18 cellular contexts compared by ENCODE assay signal in genomic region chr20:50592282-50593004, GRCh38.
DNase-seq lines count a peak whose midpoint lies in the region; ATAC-seq and TF ChIP-seq lines count a peak whose summit lies in the region.
"Had no signal": no experiment of that assay in that cellular context is flagged by ENCODE, and none has a peak within 500 bp of the region (broad histone marks: within the 10 kb centered on the region; RNA-seq: fewer than 3 reads in every experiment).

No MANE protein-coding gene starts in this region.

- H3K36me3 ChIP-seq in heart left ventricle (peaks cover 0 to 32% (median 17%) of the 10 kb centered on the region in 9 donors), ovary (no peaks in the 10 kb centered on the region), breast epithelium (no peaks in the 10 kb centered on the region)

- CTCF ChIA-PET in CD4-positive, alpha-beta T cell (lab: Charles Lee), result interaction anchor here (1.4 kb wide), 1 partner anchor 8 kb away, joined by 4 read pairs; no protein-coding TSS in a partner anchor

- H3K4me1 ChIP-seq in heart left ventricle (peaks cover 0 to 47% (median 18%) of the 10 kb centered on the region in 12 donors), ovary (ENCODE audit: insufficient read depth) (peaks cover 6% of the 10 kb centered on the region), breast epithelium (peaks cover 10 to 15% of the 10 kb centered on the region in 2 donors)

- ATAC-seq in CD4-positive, alpha-beta T cell (ENCODE audit: poor library complexity), result no peak
- ATAC-seq in heart left ventricle (peak; percentile 63 to 84 (median 78)), GM18861 (IDR thresholded peaks at IDR 0.05; ENCODE audit: unreplicated experiment) (no peak)
- ATAC-seq: stimulated activated naive CD8-positive, alpha-beta T cell treated with anti-CD3 and anti-CD28 coated beads, Interleukin-15, amount 100 ng/mL, for 72 hours had no signal

- H3K27ac Mint-ChIP-seq in CD4-positive, alpha-beta T cell, result peak overlapping the region; percentile 44
- H3K27ac Mint-ChIP-seq: activated CD4-positive, alpha-beta memory T cell treated with anti-CD3 and anti-CD28 coated beads, Interleukin-2, amount 10 ng/mL, durations not matched to agents 7 days and 5 days; activated T-helper 2 cell treated with anti-CD3 and anti-CD28 coated beads, Interferon-gamma antibody, Interleukin-2, Interleukin-4, amounts not matched to agents 10 μg/mL and 5 μg/mL and 100 μg/mL, durations not matched to agents 14 hours and 24 hours and 36 hours; HFFc6 had no signal

- H3K27me3 ChIP-seq in CD4-positive, alpha-beta T cell (ENCODE audit: control insufficient read depth, insufficient read depth, low read length), result no peaks in the 10 kb centered on the region
- H3K27me3 ChIP-seq in heart left ventricle (peaks cover 0 to 6% (median 0%) of the 10 kb centered on the region in 9 donors), ovary (no peaks in the 10 kb centered on the region), breast epithelium (no peaks in the 10 kb centered on the region)

- peaks cover 14% of the 10 kb centered on the region for H3K4me1 Mint-ChIP-seq in CD4-positive, alpha-beta T cell (ENCODE audit: low read depth)
- H3K4me1 Mint-ChIP-seq: activated CD4-positive, alpha-beta memory T cell treated with anti-CD3 and anti-CD28 coated beads, Interleukin-2, amount 10 ng/mL, durations not matched to agents 7 days and 5 days had no signal

- intact Hi-C loops in CD4-positive, alpha-beta T cell (cut with DNase I, micrococcal nuclease), result no loop called here
- intact Hi-C loops in heart left ventricle (cut with DNase I) (no loop called here), ovary (cut with DNase I) (no loop called here), breast epithelium (cut with DNase I; ENCODE audit: low total_unique reads) (no loop called here)

- POLR2A ChIA-PET in CD4-positive, alpha-beta T cell (lab: Charles Lee), result interaction anchor here (0.5 to 1.0 kb wide), 2 partner anchors 30 to 82 kb away, joined by 3 read pairs; partner anchors contain the start of gene PTPN1

- H3K4me3 ChIP-seq in heart left ventricle (no peak overlapping the region), ovary (no peak overlapping the region), breast epithelium (peak overlapping the region in 1 of 3 donors; percentile 10)
- H3K4me3 ChIP-seq: smooth muscle cell had no signal

- no peak for TF ChIP-seq EP300 in ovary (IDR thresholded peaks at IDR 0.05)

- no peak for DNase-seq in CD4-positive, alpha-beta T cell
- peak; percentile 9 for DNase-seq in OCI-M1 (lab: John Stamatoyannopoulos, UW)
- DNase-seq in heart left ventricle, result peak; percentile 66 to 86 (median 82)
- DNase-seq in ovary, result peak; percentile 45 to 82 (median 67)
- DNase-seq in breast epithelium (ENCODE audit: low spot score in 2 of 2), result no peak
- no peak for DNase-seq in MV-4-11 (lab: John Stamatoyannopoulos, UW)
- DNase-seq in NCI-H187 treated with DMSO at 0.1 percent for 48 hours (lab: John Stamatoyannopoulos, UW), result no peak
- DNase-seq: activated CD4-positive, alpha-beta memory T cell treated with anti-CD3 and anti-CD28 coated beads, Interleukin-2, amount 10 ng/mL, durations not matched to agents 7 days and 5 days; aorta; HFFc6; NCI-H2081 treated with DMSO at 0.1 percent for 48 hours; SIG-M5; stimulated activated naive CD8-positive, alpha-beta T cell treated with anti-CD3 and anti-CD28 coated beads, Interleukin-15, amount 100 ng/mL, for 72 hours; T1000 had no signal

- TF ChIP-seq POLR2A in heart left ventricle (IDR thresholded peaks at IDR 0.05), result no peak
- TF ChIP-seq POLR2A in ovary (IDR thresholded peaks at IDR 0.05), result no peak
- no peak for TF ChIP-seq POLR2A in breast epithelium (IDR thresholded peaks at IDR 0.05)

- H3K27me3 Mint-ChIP-seq in CD4-positive, alpha-beta T cell, result no peaks in the 10 kb centered on the region
- H3K27me3 Mint-ChIP-seq: activated CD4-positive, alpha-beta memory T cell treated with anti-CD3 and anti-CD28 coated beads, Interleukin-2, amount 10 ng/mL, durations not matched to agents 7 days and 5 days; memory B cell; stimulated activated naive CD8-positive, alpha-beta T cell treated with anti-CD3 and anti-CD28 coated beads, Interleukin-15, amount 100 ng/mL, for 72 hours had no signal

- no peak overlapping the region for H3K4me3 Mint-ChIP-seq in CD4-positive, alpha-beta T cell
- H3K4me3 Mint-ChIP-seq: activated CD4-positive, alpha-beta memory T cell treated with anti-CD3 and anti-CD28 coated beads, Interleukin-2, amount 10 ng/mL, durations not matched to agents 7 days and 5 days; HFFc6; memory B cell; stimulated activated naive CD8-positive, alpha-beta T cell treated with anti-CD3 and anti-CD28 coated beads, Interleukin-15, amount 100 ng/mL, for 72 hours had no signal

- no peaks in the 10 kb centered on the region for H3K9me3 ChIP-seq in CD4-positive, alpha-beta T cell (ENCODE audit: control insufficient read depth, low read length)
- no peaks in the 10 kb centered on the region for H3K9me3 ChIP-seq in heart left ventricle
- H3K9me3 ChIP-seq in ovary, result no peaks in the 10 kb centered on the region
- no peaks in the 10 kb centered on the region for H3K9me3 ChIP-seq in breast epithelium

- 28 to 51% (median 42%) methylated on average over 18 to 19 of the region's 19 CpGs for WGBS in heart left ventricle, 4 donors
- WGBS in ovary, 3 donors, result 20 to 25% (median 22%) methylated on average over 19 of the region's 19 CpGs

- no peaks in the 10 kb centered on the region for H3K9me3 Mint-ChIP-seq in CD4-positive, alpha-beta T cell
- H3K9me3 Mint-ChIP-seq: activated CD4-positive, alpha-beta memory T cell treated with anti-CD3 and anti-CD28 coated beads, Interleukin-2, amount 10 ng/mL, durations not matched to agents 7 days and 5 days; activated T-helper 2 cell treated with anti-CD3 and anti-CD28 coated beads, Interferon-gamma antibody, Interleukin-2, Interleukin-4, amounts not matched to agents 10 μg/mL and 5 μg/mL and 100 μg/mL, durations not matched to agents 14 hours and 24 hours and 36 hours; HFFc6; memory B cell; stimulated activated naive CD8-positive, alpha-beta T cell treated with anti-CD3 and anti-CD28 coated beads, Interleukin-15, amount 100 ng/mL, for 72 hours had no signal

- peaks cover 8% of the 10 kb centered on the region for H3K36me3 Mint-ChIP-seq in CD4-positive, alpha-beta T cell (ENCODE audit: low read depth)

- no peak overlapping the region for H3K27ac ChIP-seq in CD4-positive, alpha-beta T cell (ENCODE audit: low read depth, low read length)
- peak overlapping the region in 4 of 12 donors; percentile 4 to 45 (median 24) for H3K27ac ChIP-seq in heart left ventricle
- H3K27ac ChIP-seq in ovary, result no peak overlapping the region
- peak overlapping the region in 1 of 2 donors; percentile 38 for H3K27ac ChIP-seq in breast epithelium

- no peak for TF ChIP-seq CTCF in CD4-positive, alpha-beta T cell (IDR thresholded peaks at IDR 0.05)
- TF ChIP-seq CTCF in heart left ventricle (IDR thresholded peaks at IDR 0.05) (no peak), ovary (IDR thresholded peaks at IDR 0.05) (no peak), breast epithelium (IDR thresholded peaks at IDR 0.05) (no peak)

Comparison
In these comparisons a context has a peak if more than half of its experiments do, and no peak if none do; other contexts are left out.
1. ATAC-seq: peak in heart left ventricle (4 of 4); none in CD4-positive, alpha-beta T cell (single experiment) and GM18861 (single experiment).
2. DNase-seq: peak in OCI-M1 (single experiment), heart left ventricle (5 of 5) and ovary (5 of 5); none in CD4-positive, alpha-beta T cell (0 of 10), breast epithelium (0 of 2), MV-4-11 (single experiment) and NCI-H187 treated with DMSO at 0.1 percent for 48 hours (single experiment).